Comparison of ENCODE assay signal across 15 cellular contexts in genomic region chr6:148082044-148082443, GRCh38.
DNase-seq lines count a peak whose midpoint lies in the region; ATAC-seq and TF ChIP-seq lines count a peak whose summit lies in the region.
"Had no signal": no experiment of that assay in that cellular context is flagged by ENCODE, and none has a peak within 500 bp of the region (broad histone marks: within the 10 kb centered on the region; RNA-seq: fewer than 3 reads in every experiment).

No MANE protein-coding gene starts in this region.

- H3K27me3 ChIP-seq in SJCRH30 (no peaks in the 10 kb centered on the region), endodermal cell (ENCODE audit: control insufficient read depth, insufficient read depth, low read length, poor library complexity, severe bottlenecking) (no peaks in the 10 kb centered on the region), right lobe of liver (no peaks in the 10 kb centered on the region)
- no peaks in the 10 kb centered on the region for H3K27me3 ChIP-seq in CD4-positive, alpha-beta T cell (ENCODE audit: control insufficient read depth, insufficient read depth, low read length)
- H3K27me3 ChIP-seq: BLaER1 treated with 17β-estradiol and CSF1 and Interleukin-3, amounts not matched to agents 10 nM and 100 nM had no signal

- H3K27ac Mint-ChIP-seq in endodermal cell, result no peak overlapping the region
- no peak overlapping the region for H3K27ac Mint-ChIP-seq in CD4-positive, alpha-beta T cell
- H3K27ac Mint-ChIP-seq: CD4-positive, CD25-positive, alpha-beta regulatory T cell had no signal

- H3K9me3 Mint-ChIP-seq in endodermal cell, result no peaks in the 10 kb centered on the region
- no peaks in the 10 kb centered on the region for H3K9me3 Mint-ChIP-seq in CD4-positive, alpha-beta T cell

- H3K36me3 ChIP-seq in SJCRH30 (no peaks in the 10 kb centered on the region; the same call in 1 of the 2 replicates), endodermal cell (ENCODE audit: control insufficient read depth, insufficient read depth, low read length) (no peaks in the 10 kb centered on the region), right lobe of liver (no peaks in the 10 kb centered on the region)
- H3K36me3 ChIP-seq: BLaER1 treated with 17β-estradiol and CSF1 and Interleukin-3, amounts not matched to agents 10 nM and 100 nM; HAP-1 had no signal

- DNase-seq in SJCRH30 (no peak), endodermal cell (no peak), right lobe of liver (no peak), retina (peak; percentile 24), left colon (no peak), Right ventricle myocardium superior (no peak)
- no peak for DNase-seq in CD4-positive, alpha-beta T cell
- DNase-seq: ACHN; CD4-positive, CD25-positive, alpha-beta regulatory T cell; DMS153; DND-41; GDM1; GOT3 had no signal

- no peak overlapping the region for H3K4me3 Mint-ChIP-seq in endodermal cell
- no peak overlapping the region for H3K4me3 Mint-ChIP-seq in CD4-positive, alpha-beta T cell
- H3K4me3 Mint-ChIP-seq: CD4-positive, CD25-positive, alpha-beta regulatory T cell had no signal

- H3K4me1 ChIP-seq in SJCRH30 (peaks cover 44% of the 10 kb centered on the region), endodermal cell (ENCODE audit: control insufficient read depth, insufficient read depth, low read length) (no peaks in the 10 kb centered on the region), right lobe of liver (peaks cover 0 to 6% (median 0%) of the 10 kb centered on the region in 4 donors)
- H3K4me1 ChIP-seq: BLaER1 treated with 17β-estradiol and CSF1 and Interleukin-3, amounts not matched to agents 10 nM and 100 nM; HAP-1 had no signal

- 21 to 41% methylated on average over 2 of the region's 2 CpGs for WGBS in endodermal cell (ENCODE audit: insufficient coverage in 1 of 2, insufficient read length in 1 of 2), 2 experiments
- WGBS in right lobe of liver (ENCODE audit: insufficient coverage, low coverage, low lambda C conversion rate, missing lambda C conversion rate), result 11% methylated on average over 2 of the region's 2 CpGs

- no peaks in the 10 kb centered on the region for H3K4me1 Mint-ChIP-seq in endodermal cell
- H3K4me1 Mint-ChIP-seq in CD4-positive, alpha-beta T cell (ENCODE audit: low read depth), result no peaks in the 10 kb centered on the region
- H3K4me1 Mint-ChIP-seq: CD4-positive, CD25-positive, alpha-beta regulatory T cell had no signal

- peaks cover 7% of the 10 kb centered on the region; the same call in 1 of the 2 replicates for H3K9me3 ChIP-seq in SJCRH30 (replicated peaks)
- H3K9me3 ChIP-seq in endodermal cell (ENCODE audit: control insufficient read depth, low read length), result no peaks in the 10 kb centered on the region
- no peaks in the 10 kb centered on the region for H3K9me3 ChIP-seq in right lobe of liver
- no peaks in the 10 kb centered on the region for H3K9me3 ChIP-seq in CD4-positive, alpha-beta T cell (ENCODE audit: control insufficient read depth, low read length)
- H3K9me3 ChIP-seq: BLaER1 treated with 17β-estradiol and CSF1 and Interleukin-3, amounts not matched to agents 10 nM and 100 nM had no signal

- no peak overlapping the region for H3K4me3 ChIP-seq in SJCRH30
- no peak overlapping the region for H3K4me3 ChIP-seq in endodermal cell (ENCODE audit: low read length)
- no peak overlapping the region for H3K4me3 ChIP-seq in right lobe of liver
- H3K4me3 ChIP-seq: BLaER1 treated with 17β-estradiol and CSF1 and Interleukin-3, amounts not matched to agents 10 nM and 100 nM; HAP-1 had no signal

- H3K9ac ChIP-seq in endodermal cell (ENCODE audit: extremely low read depth, low read length, poor library complexity, severe bottlenecking), result no peak overlapping the region
- H3K9ac ChIP-seq: BLaER1 treated with 17β-estradiol and CSF1 and Interleukin-3, amounts not matched to agents 10 nM and 100 nM had no signal

- peaks cover 8% of the 10 kb centered on the region for H3K27me3 Mint-ChIP-seq in endodermal cell (ENCODE audit: insufficient read depth)
- peaks cover 44% of the 10 kb centered on the region for H3K27me3 Mint-ChIP-seq in CD4-positive, alpha-beta T cell

- H3K27ac ChIP-seq in SJCRH30 (peak overlapping the region; percentile 17; the same call in 1 of the 2 replicates), endodermal cell (ENCODE audit: low read depth, low read length) (peak overlapping the region; percentile 33), right lobe of liver (peak overlapping the region in 1 of 3 donors; percentile 31)
- H3K27ac ChIP-seq in CD4-positive, alpha-beta T cell (ENCODE audit: low read depth, low read length), result no peak overlapping the region
- H3K27ac ChIP-seq: BLaER1 treated with 17β-estradiol and CSF1 and Interleukin-3, amounts not matched to agents 10 nM and 100 nM had no signal

- intact Hi-C loops in right lobe of liver (cut with DNase I), result no loop called here
- intact Hi-C loops in left colon (cut with DNase I, micrococcal nuclease), result no loop called here
- intact Hi-C loops in Right ventricle myocardium superior (cut with DNase I), result no loop called here
- intact Hi-C loops in CD4-positive, alpha-beta T cell (cut with DNase I, micrococcal nuclease), result no loop called here

- no peaks in the 10 kb centered on the region for H3K36me3 Mint-ChIP-seq in endodermal cell (ENCODE audit: low read depth)
- no peaks in the 10 kb centered on the region for H3K36me3 Mint-ChIP-seq in CD4-positive, alpha-beta T cell (ENCODE audit: low read depth)
- H3K36me3 Mint-ChIP-seq: CD4-positive, CD25-positive, alpha-beta regulatory T cell had no signal

- TF ChIP-seq CTCF in endodermal cell (conservative IDR thresholded peaks at IDR 0.05) (no peak), right lobe of liver (IDR thresholded peaks at IDR 0.05) (no peak)
- no peak for TF ChIP-seq CTCF in CD4-positive, alpha-beta T cell (IDR thresholded peaks at IDR 0.05)

- TF ChIP-seq POLR2A in right lobe of liver (IDR thresholded peaks at IDR 0.05), result no peak

- ATAC-seq in right lobe of liver, result peak in 3 of 4 donors; percentile 48 to 83 (median 67)
- no peak for ATAC-seq in left colon
- ATAC-seq in Right ventricle myocardium superior (ENCODE audit: poor library complexity), result no peak
- no peak for ATAC-seq in CD4-positive, alpha-beta T cell (ENCODE audit: poor library complexity)

- POLR2A ChIA-PET in CD4-positive, alpha-beta T cell (lab: Charles Lee), result no interaction called here

- CTCF ChIA-PET in CD4-positive, alpha-beta T cell (lab: Charles Lee), result no interaction called here

Comparison
In these comparisons a context has a peak if more than half of its experiments do, and no peak if none do; other contexts are left out.
1. ATAC-seq: peak in right lobe of liver (3 of 4); none in left colon (single experiment), Right ventricle myocardium superior (single experiment) and CD4-positive, alpha-beta T cell (single experiment).